ENCODE assay signal across 1 cellular context in genomic region chr3:150631515-150632221, GRCh38.
TF ChIP-seq lines count a peak whose summit lies in the region.

No MANE protein-coding gene starts in this region.

TF ChIP-seq in K562, 482 proteins besides CTCF, POLR2A, EP300 and RAD21 (continued from another document and continues in another):
- TF ChIP-seq, protein P1, sequence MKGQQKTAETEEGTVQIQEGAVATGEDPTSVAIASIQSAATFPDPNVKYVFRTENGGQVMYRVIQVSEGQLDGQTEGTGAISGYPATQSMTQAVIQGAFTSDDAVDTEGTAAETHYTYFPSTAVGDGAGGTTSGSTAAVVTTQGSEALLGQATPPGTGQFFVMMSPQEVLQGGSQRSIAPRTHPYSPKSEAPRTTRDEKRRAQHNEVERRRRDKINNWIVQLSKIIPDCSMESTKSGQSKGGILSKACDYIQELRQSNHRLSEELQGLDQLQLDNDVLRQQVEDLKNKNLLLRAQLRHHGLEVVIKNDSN (CRISPR knock-in tag; IDR thresholded peaks at IDR 0.05): peak; percentile 43; the same call in 1 of the 2 replicates
- TF ChIP-seq ESRRB (CRISPR knock-in tag; IDR thresholded peaks at IDR 0.05; ENCODE audit: borderline replicate concordance): no peak
- TF ChIP-seq POLR2AphosphoS2 (IDR thresholded peaks at IDR 0.05; ENCODE audit: low read length): peak; percentile 66; the same call in 1 of the 2 replicates
- TF ChIP-seq CHD7 (IDR thresholded peaks at IDR 0.05; ENCODE audit: low read depth, low read length): no peak
- TF ChIP-seq, protein P2, sequence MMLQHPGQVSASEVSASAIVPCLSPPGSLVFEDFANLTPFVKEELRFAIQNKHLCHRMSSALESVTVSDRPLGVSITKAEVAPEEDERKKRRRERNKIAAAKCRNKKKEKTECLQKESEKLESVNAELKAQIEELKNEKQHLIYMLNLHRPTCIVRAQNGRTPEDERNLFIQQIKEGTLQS (IDR thresholded peaks at IDR 0.05): peak; percentile 22; the same call in 1 of the 2 replicates
- TF ChIP-seq, protein P2 (CRISPR knock-in tag; conservative IDR thresholded peaks at IDR 0.05): no peak
- TF ChIP-seq SRSF9 (IDR thresholded peaks at IDR 0.05; ENCODE audit: borderline replicate concordance, low read depth, low read length): no peak
- TF ChIP-seq BCL6 (CRISPR knock-in tag; IDR thresholded peaks at IDR 0.05): no peak
- 0 out of 2 replicates have a peak, but pooled peaks have one; percentile 11 for TF ChIP-seq STAT5A (IDR thresholded peaks at IDR 0.05; ENCODE audit: borderline replicate concordance, low read length)
- no peak for TF ChIP-seq HCFC1 (IDR thresholded peaks at IDR 0.05; ENCODE audit: low read depth, low read length)
- TF ChIP-seq RBM17 (IDR thresholded peaks at IDR 0.05; ENCODE audit: borderline replicate concordance, low read depth, low read length): no peak
- TF ChIP-seq RBM39 (optimal IDR thresholded peaks at IDR 0.05; ENCODE audit: low read depth, low read length): no peak
- TF ChIP-seq, protein P3, sequence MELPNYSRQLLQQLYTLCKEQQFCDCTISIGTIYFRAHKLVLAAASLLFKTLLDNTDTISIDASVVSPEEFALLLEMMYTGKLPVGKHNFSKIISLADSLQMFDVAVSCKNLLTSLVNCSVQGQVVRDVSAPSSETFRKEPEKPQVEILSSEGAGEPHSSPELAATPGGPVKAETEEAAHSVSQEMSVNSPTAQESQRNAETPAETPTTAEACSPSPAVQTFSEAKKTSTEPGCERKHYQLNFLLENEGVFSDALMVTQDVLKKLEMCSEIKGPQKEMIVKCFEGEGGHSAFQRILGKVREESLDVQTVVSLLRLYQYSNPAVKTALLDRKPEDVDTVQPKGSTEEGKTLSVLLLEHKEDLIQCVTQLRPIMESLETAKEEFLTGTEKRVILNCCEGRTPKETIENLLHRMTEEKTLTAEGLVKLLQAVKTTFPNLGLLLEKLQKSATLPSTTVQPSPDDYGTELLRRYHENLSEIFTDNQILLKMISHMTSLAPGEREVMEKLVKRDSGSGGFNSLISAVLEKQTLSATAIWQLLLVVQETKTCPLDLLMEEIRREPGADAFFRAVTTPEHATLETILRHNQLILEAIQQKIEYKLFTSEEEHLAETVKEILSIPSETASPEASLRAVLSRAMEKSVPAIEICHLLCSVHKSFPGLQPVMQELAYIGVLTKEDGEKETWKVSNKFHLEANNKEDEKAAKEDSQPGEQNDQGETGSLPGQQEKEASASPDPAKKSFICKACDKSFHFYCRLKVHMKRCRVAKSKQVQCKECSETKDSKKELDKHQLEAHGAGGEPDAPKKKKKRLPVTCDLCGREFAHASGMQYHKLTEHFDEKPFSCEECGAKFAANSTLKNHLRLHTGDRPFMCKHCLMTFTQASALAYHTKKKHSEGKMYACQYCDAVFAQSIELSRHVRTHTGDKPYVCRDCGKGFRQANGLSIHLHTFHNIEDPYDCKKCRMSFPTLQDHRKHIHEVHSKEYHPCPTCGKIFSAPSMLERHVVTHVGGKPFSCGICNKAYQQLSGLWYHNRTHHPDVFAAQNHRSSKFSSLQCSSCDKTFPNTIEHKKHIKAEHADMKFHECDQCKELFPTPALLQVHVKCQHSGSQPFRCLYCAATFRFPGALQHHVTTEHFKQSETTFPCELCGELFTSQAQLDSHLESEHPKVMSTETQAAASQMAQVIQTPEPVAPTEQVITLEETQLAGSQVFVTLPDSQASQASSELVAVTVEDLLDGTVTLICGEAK (IDR thresholded peaks at IDR 0.05): no peak
- TF ChIP-seq, protein P3 (CRISPR knock-in tag; IDR thresholded peaks at IDR 0.05): no peak
- TF ChIP-seq ETS2 (tag; IDR thresholded peaks at IDR 0.05; ENCODE audit: borderline replicate concordance, poor library complexity, severe bottlenecking): no peak
- no peak for TF ChIP-seq ARHGAP35 (IDR thresholded peaks at IDR 0.05; ENCODE audit: partially characterized antibody)
- no peak for TF ChIP-seq ZHX1 (conservative IDR thresholded peaks at IDR 0.05; ENCODE audit: low read length)
- TF ChIP-seq, protein P4, sequence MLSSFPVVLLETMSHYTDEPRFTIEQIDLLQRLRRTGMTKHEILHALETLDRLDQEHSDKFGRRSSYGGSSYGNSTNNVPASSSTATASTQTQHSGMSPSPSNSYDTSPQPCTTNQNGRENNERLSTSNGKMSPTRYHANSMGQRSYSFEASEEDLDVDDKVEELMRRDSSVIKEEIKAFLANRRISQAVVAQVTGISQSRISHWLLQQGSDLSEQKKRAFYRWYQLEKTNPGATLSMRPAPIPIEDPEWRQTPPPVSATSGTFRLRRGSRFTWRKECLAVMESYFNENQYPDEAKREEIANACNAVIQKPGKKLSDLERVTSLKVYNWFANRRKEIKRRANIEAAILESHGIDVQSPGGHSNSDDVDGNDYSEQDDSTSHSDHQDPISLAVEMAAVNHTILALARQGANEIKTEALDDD (IDR thresholded peaks at IDR 0.05): no peak
- TF ChIP-seq MNT (conservative IDR thresholded peaks at IDR 0.05): 0 out of 4 replicates have a peak, but pooled peaks of 1 of the 2 experiments have one; percentile 19
- peak; percentile 56; the same call in 1 of the 2 replicates for TF ChIP-seq PML (IDR thresholded peaks at IDR 0.05; ENCODE audit: low read length)
- TF ChIP-seq TCF3 (CRISPR knock-in tag; IDR thresholded peaks at IDR 0.05): 0 out of 2 replicates have a peak, but pooled peaks have one; percentile 25
- peak; percentile 69 for TF ChIP-seq SMARCA4 (IDR thresholded peaks at IDR 0.05)
- TF ChIP-seq CBFA2T3 (IDR thresholded peaks at IDR 0.05): peak; percentile 68
- TF ChIP-seq ARID1B (IDR thresholded peaks at IDR 0.05): peak; percentile 82
